ENCODE assay signal across 18 cellular contexts in the genomic region with DNA sequence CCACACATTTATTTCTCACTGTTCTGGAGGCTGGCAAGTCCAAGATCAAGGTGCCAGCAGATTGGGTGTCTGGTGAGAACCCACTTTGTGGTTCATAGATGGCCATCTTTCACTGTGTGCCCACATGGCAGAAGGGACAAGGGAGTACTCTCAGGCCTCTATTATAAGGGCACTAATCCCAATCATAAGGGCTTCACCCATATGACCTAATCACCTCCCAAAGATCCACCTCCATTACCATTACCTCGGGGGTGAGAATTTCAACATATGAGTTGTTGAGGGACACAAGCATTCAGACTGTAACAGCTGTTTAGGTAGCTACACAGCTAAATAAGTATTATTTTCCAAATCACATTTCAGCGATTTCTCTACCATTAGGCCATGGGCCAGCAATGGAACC. TPM values are rescaled to one million over a fixed set of nuclear protein-coding genes. Genes with fewer than 3 reads are reported as not detected.
DNase-seq lines count a peak whose midpoint lies in the region; ATAC-seq, FAIRE-seq and TF ChIP-seq lines count a peak whose summit lies in the region.
"Had no signal": no experiment of that assay in that cellular context is flagged by ENCODE, and none has a peak within 500 bp of the region (broad histone marks: within the 10 kb centered on the region; RNA-seq: fewer than 3 reads in every experiment).

No MANE protein-coding gene starts in this region.

- POLR2A ChIA-PET in OCI-LY7 (lab: Charles Lee) = interaction anchor here (1.3 kb wide), 1 partner anchor 111 kb away, joined by 5 read pairs; no protein-coding TSS in a partner anchor

- no peaks in the 10 kb centered on the region for H3K9me3 ChIP-seq in adipocyte (ENCODE audit: control insufficient read depth, low read length)
- no peaks in the 10 kb centered on the region for H3K9me3 ChIP-seq in mucosa of rectum (ENCODE audit: control insufficient read depth in 2 of 2, low read length in 2 of 2)
- H3K9me3 ChIP-seq in tibial nerve = no peaks in the 10 kb centered on the region
- no peaks in the 10 kb centered on the region for H3K9me3 ChIP-seq in OCI-LY7 (ENCODE audit: low read length)

- H3K27me3 ChIP-seq in adipocyte (replicated peaks; ENCODE audit: control insufficient read depth, insufficient read depth, low read length) = no peaks in the 10 kb centered on the region
- no peaks in the 10 kb centered on the region for H3K27me3 ChIP-seq in mucosa of rectum (ENCODE audit: control insufficient read depth in 2 of 2, insufficient read depth in 2 of 2, low read length in 2 of 2)
- H3K27me3 ChIP-seq in tibial nerve = no peaks in the 10 kb centered on the region

- CTCF ChIA-PET in OCI-LY7 (lab: Charles Lee; ENCODE audit: unreplicated experiment) = no interaction called here

- H3K4me3 ChIP-seq in adipocyte (ENCODE audit: low read length) (no peak overlapping the region), mucosa of rectum (ENCODE audit: low read length in 2 of 2) (no peak overlapping the region), tibial nerve (no peak overlapping the region), OCI-LY7 (ENCODE audit: low read depth, low read length, poor library complexity, severe bottlenecking) (no peak overlapping the region)

- H3K27ac ChIP-seq in mucosa of rectum (ENCODE audit: low read depth in 2 of 2, low read length in 2 of 2) (peak overlapping the region; percentile 3 to 68), tibial nerve (peak overlapping the region; percentile 66 to 91 (median 86)), OCI-LY7 (ENCODE audit: low read depth, low read length, poor library complexity, severe bottlenecking) (no peak overlapping the region)

- FAIRE-seq in GM12891 (lab: Jason Lieb, UNC) = peak; percentile 20
- FAIRE-seq: D721Med, H54, RCC 7860 had no signal

- 95 to 98% methylated on average over 2 of the region's 2 CpGs for WGBS in tibial nerve, 2 donors

- H3K4me1 ChIP-seq in adipocyte (ENCODE audit: control insufficient read depth, insufficient read depth, low read length) (peaks cover 16% of the 10 kb centered on the region), mucosa of rectum (ENCODE audit: control insufficient read depth in 2 of 2, insufficient read depth in 2 of 2, low read length in 2 of 2) (peaks cover 0 to 8% of the 10 kb centered on the region in 2 donors), tibial nerve (peaks cover 0 to 22% (median 9%) of the 10 kb centered on the region in 4 donors), OCI-LY7 (ENCODE audit: insufficient read depth, low read length, poor library complexity, severe bottlenecking) (peaks cover 14% of the 10 kb centered on the region)

- no peak for TF ChIP-seq POLR2A in GM12891 (IDR thresholded peaks at IDR 0.05; ENCODE audit: low read depth, low read length)
- TF ChIP-seq POLR2A in tibial nerve (IDR thresholded peaks at IDR 0.05) = no peak

- intact Hi-C loops in OCI-LY7 (cut with micrococcal nuclease; ENCODE audit: unreplicated experiment) = no loop called here

- H3K79me2 ChIP-seq in OCI-LY7 (ENCODE audit: insufficient read depth, low read depth, low read length) = no peaks in the 10 kb centered on the region

- no peak overlapping the region for H3K4me2 ChIP-seq in OCI-LY7 (ENCODE audit: low read length)

- no peaks in the 10 kb centered on the region for H4K20me1 ChIP-seq in OCI-LY7 (ENCODE audit: insufficient read depth, low read length)

- H3K9ac ChIP-seq in adipocyte (ENCODE audit: low read length) (peak overlapping the region; percentile 88), mucosa of rectum (ENCODE audit: low read depth in 1 of 2, low read length in 2 of 2) (no peak overlapping the region)

- TF ChIP-seq CTCF in tibial nerve (IDR thresholded peaks at IDR 0.05) = no peak
- TF ChIP-seq CTCF in OCI-LY7 (conservative IDR thresholded peaks at IDR 0.05; ENCODE audit: low read length) = no peak

- no TSS peak for BruUV-seq in OCI-LY7 (replicated peaks; lab: Mats Ljungman, UMichigan)

- H2AFZ ChIP-seq in OCI-LY7 (ENCODE audit: low read length) = no peak overlapping the region

- no peak for TF ChIP-seq EP300 in tibial nerve (IDR thresholded peaks at IDR 0.05)

- no peak for ATAC-seq in HG02571 (IDR thresholded peaks at IDR 0.05; ENCODE audit: unreplicated experiment)
- ATAC-seq: CD8-positive, alpha-beta T cell had no signal

- no peaks in the 10 kb centered on the region for H3K36me3 ChIP-seq in adipocyte (ENCODE audit: control insufficient read depth, insufficient read depth, low read length, severe bottlenecking)
- no peaks in the 10 kb centered on the region for H3K36me3 ChIP-seq in mucosa of rectum (ENCODE audit: control insufficient read depth in 2 of 2, insufficient read depth in 2 of 2, low read length in 2 of 2)
- no peaks in the 10 kb centered on the region for H3K36me3 ChIP-seq in tibial nerve
- no peaks in the 10 kb centered on the region for H3K36me3 ChIP-seq in OCI-LY7 (ENCODE audit: insufficient read depth, low read length)

- DNase-seq in GM12891 (ENCODE audit: insufficient read length, low spot score) = no peak
- no peak for DNase-seq in adipocyte (ENCODE audit: low read depth)
- no peak for DNase-seq in tibial nerve (ENCODE audit: low spot score in 2 of 2)
- DNase-seq in kidney tubule cell (ENCODE audit: low spot score) = no peak
- no peak for DNase-seq in OCI-LY7 (ENCODE audit: low spot score)
- DNase-seq: ACHN; CD8-positive, alpha-beta T cell; DMS79 treated with DMSO at 0.1 percent for 48 hours; GF-D8; NCI-H187 treated with DMSO at 0.1 percent for 48 hours; NCI-H2171 treated with DMSO at 0.1 percent for 48 hours; NCI-H510A; SHP77 had no signal

- no peaks in the 10 kb centered on the region for H3K9me2 ChIP-seq in OCI-LY7 (ENCODE audit: insufficient read depth, low read length)

TF ChIP-seq in GM12891, 5 proteins besides CTCF, POLR2A, EP300 and RAD21:
- TF ChIP-seq POLR2AphosphoS5 (IDR thresholded peaks at IDR 0.05; ENCODE audit: low read depth, low read length) (no peak), TAF1 (IDR thresholded peaks at IDR 0.05; ENCODE audit: low read depth, low read length) (no peak), PAX5 (IDR thresholded peaks at IDR 0.05; ENCODE audit: insufficient read depth, low read length, severe bottlenecking) (no peak), POU2F2 (IDR thresholded peaks at IDR 0.05; ENCODE audit: low read depth, low read length) (no peak), SPI1 (IDR thresholded peaks at IDR 0.05; ENCODE audit: low read depth, low read length) (no peak)

RNA-seq across cellular contexts. Expression of gene PRND, which starts 2.5 kb away (rescaled TPM):
- polyA plus RNA-seq in GM12891 (2012; ENCODE audit: low read depth, missing spikeins) = not detected
- total RNA-seq in tibial nerve = under 1 TPM in 1 of 4 donors, not detected in 3; under 0.01 TPM
- not detected in 2 replicates for total RNA-seq in OCI-LY7 (2014; rRNA removed; shearing (Covaris generic))
- total RNA-seq in OCI-LY7 (2022) = not detected in 2 replicates
- total RNA-seq: CD8-positive, alpha-beta T cell had no signal

RNA-seq across cellular contexts. Expression of gene PRNP, which starts 32.9 kb away (rescaled TPM):
- 5.0 TPM for polyA plus RNA-seq in GM12891 (2012; ENCODE audit: low read depth, missing spikeins)
- 100 to 1,000 TPM; 119 to 224 (median 202) TPM for total RNA-seq in tibial nerve
- 1.0 and 2.8 TPM in 2 replicates for total RNA-seq in OCI-LY7 (2014; rRNA removed; shearing (Covaris generic))
- 3.7 and 4.7 TPM in 2 replicates for total RNA-seq in OCI-LY7 (2022)

Comparison
In these comparisons a context has a peak if more than half of its experiments do, and no peak if none do; other contexts are left out.
1. RNA of gene PRNP, which starts 32.9 kb away (total RNA-seq): 119 to 224 TPM in tibial nerve; 1.0 to 4.7 TPM in OCI-LY7; every median in the first group is over 10 times any median in the second.